8 cellular contexts compared by ENCODE assay signal in genomic region chr11:11148104-11148509, GRCh38.
DNase-seq lines count a peak whose midpoint lies in the region; ATAC-seq and TF ChIP-seq lines count a peak whose summit lies in the region.

No MANE protein-coding gene starts in this region.

- no TSS peak for BruUV-seq in HCT116 (replicated peaks; lab: Mats Ljungman, UMichigan)

- no peaks in the 10 kb centered on the region for H3K36me3 ChIP-seq in HCT116 (ENCODE audit: control insufficient read depth in 1 of 2, insufficient read depth in 2 of 2, low read length in 2 of 2)
- H3K36me3 ChIP-seq in psoas muscle (ENCODE audit: insufficient read depth in 1 of 2, low read depth in 1 of 2), result no peaks in the 10 kb centered on the region
- H3K36me3 ChIP-seq in MM.1S (replicated peaks; ENCODE audit: insufficient read depth, low read length), result no peaks in the 10 kb centered on the region

- TF ChIP-seq CTCF in HCT116 (IDR thresholded peaks at IDR 0.05 in 2 of 3, conservative IDR thresholded peaks at IDR 0.05 in 1 of 3; ENCODE audit: borderline replicate concordance in 1 of 3, insufficient read depth in 1 of 3, low read depth in 2 of 3, low read length in 2 of 3) (peak in 1 of 3 experiments; percentile 14; a peak in 2 of 6 replicates), psoas muscle (IDR thresholded peaks at IDR 0.05) (peak; percentile 46), MM.1S (IDR thresholded peaks at IDR 0.05; ENCODE audit: low read length) (no peak)

- intact Hi-C loops in HCT116 (cut with micrococcal nuclease), result no loop called here
- intact Hi-C loops in cardiac septum (cut with DNase I), result loop anchor here (2.0 to 10.0 kb wide), 2 partner anchors 63 to 387 kb away; no protein-coding TSS in a partner anchor
- intact Hi-C loops in psoas muscle (cut with DNase I), result loop anchor here in 1 of 2 donors (5.0 kb wide), 1 partner anchor 91 kb away; no protein-coding TSS in a partner anchor

- H3K4me2 ChIP-seq in HCT116 (ENCODE audit: low read length), result no peak overlapping the region
- H3K4me2 ChIP-seq in MM.1S (ENCODE audit: low read depth, low read length), result no peak overlapping the region

- H3K9ac ChIP-seq in HCT116 (ENCODE audit: low read length) (no peak overlapping the region), MM.1S (ENCODE audit: low read length) (no peak overlapping the region)

- H3K27ac ChIP-seq in HCT116 (ENCODE audit: low read depth, low read length), result no peak overlapping the region
- peak overlapping the region; percentile 46 for H3K27ac ChIP-seq in psoas muscle
- no peak overlapping the region for H3K27ac ChIP-seq in MM.1S (ENCODE audit: low read length)

- ATAC-seq in HCT116 (peak; percentile 73), psoas muscle (peak; percentile 91 to 95 (median 92)), GM18505 (IDR thresholded peaks at IDR 0.05; ENCODE audit: unreplicated experiment) (no peak)

- 0 out of 2 replicates have a peak, but pooled peaks cover 3% of the 10 kb centered on the region for H3F3A ChIP-seq in MM.1S (ENCODE audit: insufficient read depth, low read length)

- H3K27me3 ChIP-seq in HCT116 (ENCODE audit: insufficient read depth, low read length) (no peaks in the 10 kb centered on the region), psoas muscle (ENCODE audit: insufficient read depth in 3 of 3, low read length in 2 of 3) (no peaks in the 10 kb centered on the region), MM.1S (replicated peaks; ENCODE audit: insufficient read depth, low read length) (no peaks in the 10 kb centered on the region)

- POLR2A ChIA-PET in HCT116 (lab: Charles Lee), result no interaction called here

- H2AFZ ChIP-seq in HCT116 (ENCODE audit: low read depth, low read length, poor library complexity, severe bottlenecking) (no peak overlapping the region), MM.1S (ENCODE audit: low read length) (no peak overlapping the region)

- H3K4me3 ChIP-seq in HCT116 (replicated peaks in 1 of 2; ENCODE audit: low read depth in 1 of 2, low read length in 2 of 2), result no peak overlapping the region
- no peak overlapping the region for H3K4me3 ChIP-seq in psoas muscle
- no peak overlapping the region for H3K4me3 ChIP-seq in MM.1S (ENCODE audit: low read length)

- H3K4me1 ChIP-seq in HCT116 (ENCODE audit: control insufficient read depth in 1 of 2, insufficient read depth in 2 of 2, low read length in 2 of 2) (no peaks in the 10 kb centered on the region), psoas muscle (peaks cover 18% of the 10 kb centered on the region), MM.1S (ENCODE audit: low read length) (peaks cover 19% of the 10 kb centered on the region)

- H3K79me2 ChIP-seq in HCT116 (ENCODE audit: insufficient read depth, low read length) (no peaks in the 10 kb centered on the region), MM.1S (ENCODE audit: low read length) (no peaks in the 10 kb centered on the region)

- CTCF ChIA-PET in HCT116 (lab: Charles Lee), result interaction anchor here (1.3 to 1.6 kb wide), 2 partner anchors 9 to 15 kb away, joined by 5 to 10 read pairs; no protein-coding TSS in a partner anchor

- H3K9me2 ChIP-seq in HCT116 (ENCODE audit: insufficient read depth), result no peaks in the 10 kb centered on the region
- H3K9me2 ChIP-seq in MM.1S (replicated peaks; ENCODE audit: insufficient read depth, low read length), result no peaks in the 10 kb centered on the region

- H4K20me1 ChIP-seq in HCT116 (ENCODE audit: insufficient read depth) (no peaks in the 10 kb centered on the region), MM.1S (ENCODE audit: insufficient read depth, low read length) (no peaks in the 10 kb centered on the region)

- H3K9me3 ChIP-seq in HCT116 (ENCODE audit: control insufficient read depth in 1 of 2, insufficient read depth in 1 of 2, low read depth in 1 of 2, low read length in 2 of 2) (no peaks in the 10 kb centered on the region), psoas muscle (no peaks in the 10 kb centered on the region), MM.1S (replicated peaks; ENCODE audit: insufficient read depth, low read length) (no peaks in the 10 kb centered on the region)

- WGBS in psoas muscle, 3 donors, result 8 to 15% (median 11%) methylated on average over 5 of the region's 5 CpGs

- RAD21 ChIA-PET in HCT116 (lab: Charles Lee; ENCODE audit: low non-redundant PET in 1 of 2, low total read pairs in 2 of 2, uncharacterized antibody in 2 of 2, unreplicated experiment in 2 of 2), result no interaction called here

- no peak for TF ChIP-seq RAD21 in HCT116 (IDR thresholded peaks at IDR 0.05; ENCODE audit: low read depth)

- no peak for TF ChIP-seq POLR2A in HCT116 (IDR thresholded peaks at IDR 0.05; ENCODE audit: borderline replicate concordance, extremely low read depth, insufficient read depth, insufficient read length)
- TF ChIP-seq POLR2A in GM18505 (IDR thresholded peaks at IDR 0.05; ENCODE audit: borderline replicate concordance, extremely low read depth, insufficient read depth, insufficient read length), result no peak

- DNase-seq in HCT116 (ENCODE audit: low read depth, low spot score), result no peak
- peak; percentile 20 for DNase-seq in activated naive CD4-positive, alpha-beta T cell treated with Interleukin-2 at 50 U/mL for 16 hours
- peak; percentile 83 for DNase-seq in cardiac septum (ENCODE audit: low spot score)
- peak; percentile 83 to 93 for DNase-seq in psoas muscle
- no peak for DNase-seq in DMS153 (lab: John Stamatoyannopoulos, UW)
- no peak for DNase-seq in MM.1S
- no peak for DNase-seq in NCI-H2081 (lab: John Stamatoyannopoulos, UW)

TF ChIP-seq in HCT116, 20 proteins besides CTCF, POLR2A, EP300 and RAD21:
- TF ChIP-seq EZH2 (IDR thresholded peaks at IDR 0.05), result no peak
- TF ChIP-seq POLR2AphosphoS5 (IDR thresholded peaks at IDR 0.05; ENCODE audit: low read depth, low read length), result no peak
- TF ChIP-seq ZNF274 (IDR thresholded peaks at IDR 0.05; ENCODE audit: low read depth, low read length), result no peak
- no peak for TF ChIP-seq ATF3 (IDR thresholded peaks at IDR 0.05)
- TF ChIP-seq REST (IDR thresholded peaks at IDR 0.05; ENCODE audit: low read depth), result no peak
- TF ChIP-seq FOSL1 (IDR thresholded peaks at IDR 0.05; ENCODE audit: low read depth), result no peak
- no peak for TF ChIP-seq ZFX (IDR thresholded peaks at IDR 0.05)
- no peak for TF ChIP-seq YY1 (IDR thresholded peaks at IDR 0.05; ENCODE audit: extremely low read depth, insufficient replicate concordance, low read depth, low read length)
- TF ChIP-seq CBX3 (IDR thresholded peaks at IDR 0.05; ENCODE audit: low read depth), result no peak
- TF ChIP-seq MAX (IDR thresholded peaks at IDR 0.05), result no peak
- no peak for TF ChIP-seq EZH2phosphoT487 (IDR thresholded peaks at IDR 0.05; ENCODE audit: borderline replicate concordance)
- no peak for TF ChIP-seq ZBTB33 (IDR thresholded peaks at IDR 0.05; ENCODE audit: extremely low read depth, insufficient replicate concordance, low read length)
- TF ChIP-seq JUND (IDR thresholded peaks at IDR 0.05), result no peak
- no peak for TF ChIP-seq ELF1 (IDR thresholded peaks at IDR 0.05; ENCODE audit: borderline replicate concordance, low read depth)
- TF ChIP-seq SRF (IDR thresholded peaks at IDR 0.05; ENCODE audit: low read depth), result no peak
- no peak for TF ChIP-seq SP1 (IDR thresholded peaks at IDR 0.05; ENCODE audit: low read depth)

Comparison
In these comparisons a context has a peak if more than half of its experiments do, and no peak if none do; other contexts are left out.
1. DNase-seq: peak in activated naive CD4-positive, alpha-beta T cell treated with Interleukin-2 at 50 U/mL for 16 hours (single experiment), cardiac septum (single experiment) and psoas muscle (2 of 2); none in HCT116 (single experiment), DMS153 (single experiment), MM.1S (single experiment) and NCI-H2081 (0 of 2).